ENCODE assay signal across 19 cellular contexts in the genomic region with DNA sequence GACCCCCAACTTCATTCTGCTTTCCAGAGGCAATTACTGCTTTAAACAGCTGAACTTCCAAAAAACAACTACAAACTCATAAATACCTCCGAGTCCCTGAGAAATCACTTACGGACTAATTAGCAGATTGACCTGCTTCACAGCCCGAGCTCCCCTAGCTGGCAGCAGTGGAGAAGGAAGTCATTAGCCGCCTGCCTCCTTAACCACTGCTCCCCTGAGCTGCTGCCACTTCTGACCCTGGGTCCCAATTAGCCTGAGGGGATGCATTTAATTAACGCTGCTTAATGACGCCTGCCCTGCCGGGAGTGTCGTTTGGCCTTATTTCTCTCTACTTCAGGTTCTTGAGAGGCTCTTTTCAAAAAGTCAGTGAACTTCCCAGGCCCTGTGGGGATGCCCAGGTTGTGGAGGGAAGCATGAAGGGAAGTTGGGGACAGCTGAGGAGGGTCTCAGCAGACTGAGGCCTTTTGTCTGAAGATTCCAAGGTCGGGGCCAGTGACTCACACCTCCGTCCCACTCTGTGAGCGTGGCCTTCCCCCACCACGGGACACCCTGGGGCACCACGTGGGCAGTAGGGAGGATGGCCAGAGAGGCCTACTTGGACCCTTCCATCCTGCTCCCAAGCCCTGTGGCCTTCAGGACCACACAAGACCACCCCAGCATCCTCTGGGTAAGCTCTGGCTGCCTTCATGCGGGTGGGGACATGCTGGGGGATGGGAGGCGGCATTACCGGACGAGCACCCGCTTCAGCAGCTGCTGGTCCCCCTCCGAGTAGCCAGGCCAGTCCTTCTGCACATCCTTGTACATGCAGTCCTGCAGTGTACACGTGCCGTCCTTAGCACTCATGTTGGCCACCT. TPM values are rescaled to one million over a fixed set of nuclear protein-coding genes. Genes with fewer than 3 reads are reported as not detected.
DNase-seq lines count a peak whose midpoint lies in the region; ATAC-seq and TF ChIP-seq lines count a peak whose summit lies in the region.
"Had no signal": no experiment of that assay in that cellular context is flagged by ENCODE, and none has a peak within 500 bp of the region (broad histone marks: within the 10 kb centered on the region; RNA-seq: fewer than 3 reads in every experiment).

No MANE protein-coding gene starts in this region.

- H3K27me3 Mint-ChIP-seq in activated naive CD4-positive, alpha-beta T cell treated with anti-CD3 and anti-CD28 coated beads, Interleukin-2, amount 50 U/mL, for 24 hours: no peaks in the 10 kb centered on the region
- no peaks in the 10 kb centered on the region for H3K27me3 Mint-ChIP-seq in WTC11 (ENCODE audit: low read depth)
- H3K27me3 Mint-ChIP-seq: activated naive CD8-positive, alpha-beta T cell treated with anti-CD3 and anti-CD28 coated beads for 36 hours had no signal

- peaks cover 2% of the 10 kb centered on the region for H3K36me3 Mint-ChIP-seq in activated naive CD4-positive, alpha-beta T cell treated with anti-CD3 and anti-CD28 coated beads, Interleukin-2, amount 50 U/mL, for 24 hours
- peaks cover 13% of the 10 kb centered on the region for H3K36me3 Mint-ChIP-seq in WTC11
- H3K36me3 Mint-ChIP-seq: activated naive CD8-positive, alpha-beta T cell treated with anti-CD3 and anti-CD28 coated beads for 36 hours had no signal

- H3K9me3 ChIP-seq in uterus: no peaks in the 10 kb centered on the region
- H3K9me3 ChIP-seq: BLaER1 treated with 17β-estradiol and CSF1 and Interleukin-3, amounts not matched to agents 10 nM and 100 nM; ovary had no signal

- no peaks in the 10 kb centered on the region for H3K4me1 Mint-ChIP-seq in activated naive CD4-positive, alpha-beta T cell treated with anti-CD3 and anti-CD28 coated beads, Interleukin-2, amount 50 U/mL, for 24 hours
- H3K4me1 Mint-ChIP-seq in WTC11: peaks cover under 1% of the 10 kb centered on the region; the same call in 1 of the 2 replicates

- CTCF ChIA-PET in WTC11 (lab: Charles Lee): interaction anchor here (0.6 to 1.1 kb wide), 3 partner anchors 12 to 458 kb away, joined by 3 to 4 read pairs (median 3); no protein-coding TSS in a partner anchor

- H3K9ac ChIP-seq in rectal smooth muscle tissue (ENCODE audit: low read length): no peak overlapping the region
- H3K9ac ChIP-seq: BLaER1 treated with 17β-estradiol and CSF1 and Interleukin-3, amounts not matched to agents 10 nM and 100 nM had no signal

- H3K27me3 ChIP-seq in dorsolateral prefrontal cortex (no peaks in the 10 kb centered on the region), rectal smooth muscle tissue (ENCODE audit: control insufficient read depth, insufficient read depth, low read length) (no peaks in the 10 kb centered on the region), uterus (no peaks in the 10 kb centered on the region)
- H3K27me3 ChIP-seq: BLaER1 treated with 17β-estradiol and CSF1 and Interleukin-3, amounts not matched to agents 10 nM and 100 nM; brain microvascular endothelial cell; ovary had no signal

- no peaks in the 10 kb centered on the region for H3K9me3 Mint-ChIP-seq in activated naive CD4-positive, alpha-beta T cell treated with anti-CD3 and anti-CD28 coated beads, Interleukin-2, amount 50 U/mL, for 24 hours
- H3K9me3 Mint-ChIP-seq in WTC11: no peaks in the 10 kb centered on the region
- H3K9me3 Mint-ChIP-seq: activated naive CD8-positive, alpha-beta T cell treated with anti-CD3 and anti-CD28 coated beads for 36 hours had no signal

- H3K4me3 ChIP-seq in dorsolateral prefrontal cortex (no peak overlapping the region), rectal smooth muscle tissue (ENCODE audit: low read length) (no peak overlapping the region), uterus (no peak overlapping the region)
- H3K4me3 ChIP-seq: BLaER1 treated with 17β-estradiol and CSF1 and Interleukin-3, amounts not matched to agents 10 nM and 100 nM; ovary had no signal

- H3K27ac ChIP-seq in dorsolateral prefrontal cortex (peak overlapping the region in 49 of 59 donors; percentile 0 to 83 (median 58)), rectal smooth muscle tissue (ENCODE audit: low read depth, low read length) (peak overlapping the region; percentile 74), uterus (peak overlapping the region; percentile 19 to 41)
- H3K27ac ChIP-seq: BLaER1 treated with 17β-estradiol and CSF1 and Interleukin-3, amounts not matched to agents 10 nM and 100 nM; brain microvascular endothelial cell had no signal

- TF ChIP-seq POLR2A in uterus (IDR thresholded peaks at IDR 0.05): no peak

- POLR2A ChIA-PET in WTC11 (lab: Charles Lee): interaction anchor here (0.6 kb wide), 1 partner anchor 231 kb away, joined by 4 read pairs; no protein-coding TSS in a partner anchor

- TF ChIP-seq CTCF in dorsolateral prefrontal cortex (IDR thresholded peaks at IDR 0.05 in 54 of 56, conservative IDR thresholded peaks at IDR 0.05 in 2 of 56; ENCODE audit: low read depth in 1 of 56, partially characterized antibody in 56 of 56) (no peak), uterus (IDR thresholded peaks at IDR 0.05) (no peak), WTC11 (IDR thresholded peaks at IDR 0.05) (no peak)

- H3K36me3 ChIP-seq in rectal smooth muscle tissue (ENCODE audit: control insufficient read depth, insufficient read depth, low read length) (peaks cover 9% of the 10 kb centered on the region), uterus (no peaks in the 10 kb centered on the region)
- H3K36me3 ChIP-seq: ovary had no signal

- peak overlapping the region; percentile 35 for H3K27ac Mint-ChIP-seq in activated naive CD4-positive, alpha-beta T cell treated with anti-CD3 and anti-CD28 coated beads, Interleukin-2, amount 50 U/mL, for 24 hours
- no peak overlapping the region for H3K27ac Mint-ChIP-seq in WTC11
- H3K27ac Mint-ChIP-seq: activated naive CD8-positive, alpha-beta T cell treated with anti-CD3 and anti-CD28 coated beads for 36 hours had no signal

- H3K4me1 ChIP-seq in rectal smooth muscle tissue (ENCODE audit: control insufficient read depth, insufficient read depth, low read length): peaks cover 26% of the 10 kb centered on the region
- peaks cover 10 to 20% of the 10 kb centered on the region in 2 donors for H3K4me1 ChIP-seq in uterus

- intact Hi-C loops in dorsolateral prefrontal cortex (cut with DNase I) (loop anchor here in 1 of 2 donors (10.0 kb wide), 1 partner anchor 107 kb away; no protein-coding TSS in a partner anchor), uterus (cut with DNase I; ENCODE audit: low total_unique reads) (loop anchor here (10.0 kb wide), 1 partner anchor 387 kb away; no protein-coding TSS in a partner anchor)

- no peak overlapping the region for H3K4me3 Mint-ChIP-seq in activated naive CD4-positive, alpha-beta T cell treated with anti-CD3 and anti-CD28 coated beads, Interleukin-2, amount 50 U/mL, for 24 hours
- no peak overlapping the region for H3K4me3 Mint-ChIP-seq in WTC11
- H3K4me3 Mint-ChIP-seq: activated naive CD8-positive, alpha-beta T cell treated with anti-CD3 and anti-CD28 coated beads for 36 hours had no signal

- no peak for DNase-seq in activated naive CD4-positive, alpha-beta T cell treated with Interleukin-2 at 50 U/mL for 16 hours
- no peak for DNase-seq in dorsolateral prefrontal cortex
- DNase-seq in uterus: no peak
- no peak for DNase-seq in WTC11 (ENCODE audit: low spot score)
- DNase-seq in Ammon's horn (ENCODE audit: low spot score): no peak
- DNase-seq: activated naive CD8-positive, alpha-beta T cell treated with anti-CD3 and anti-CD28 coated beads for 36 hours; brain microvascular endothelial cell; HCEC 1CT; islet precursor cell; Kasumi-1; NCI-H1092; NCI-H510A; stimulated activated CD4-positive, alpha-beta T cell treated with anti-CD3 and anti-CD28 coated beads, Interleukin-1b, Interleukin-23, amount 100 ng/mL, for 48 hours; stimulated activated naive CD8-positive, alpha-beta T cell treated with anti-CD3 and anti-CD28 coated beads, Interleukin-15, Interleukin-2, amounts not matched to agents 100 U/mL and 50 U/mL, for 24 hours had no signal

- no peak for ATAC-seq in WTC11
- ATAC-seq in GM21529 (IDR thresholded peaks at IDR 0.05; ENCODE audit: unreplicated experiment): no peak
- ATAC-seq: stimulated activated naive CD8-positive, alpha-beta T cell treated with anti-CD3 and anti-CD28 coated beads, Interleukin-15, Interleukin-2, amounts not matched to agents 100 U/mL and 50 U/mL, for 24 hours had no signal

TF ChIP-seq in WTC11, 78 proteins besides CTCF, POLR2A, EP300 and RAD21:
- TF ChIP-seq JAZF1 (CRISPR knock-in tag; IDR thresholded peaks at IDR 0.05): no peak
- TF ChIP-seq, protein P1, sequence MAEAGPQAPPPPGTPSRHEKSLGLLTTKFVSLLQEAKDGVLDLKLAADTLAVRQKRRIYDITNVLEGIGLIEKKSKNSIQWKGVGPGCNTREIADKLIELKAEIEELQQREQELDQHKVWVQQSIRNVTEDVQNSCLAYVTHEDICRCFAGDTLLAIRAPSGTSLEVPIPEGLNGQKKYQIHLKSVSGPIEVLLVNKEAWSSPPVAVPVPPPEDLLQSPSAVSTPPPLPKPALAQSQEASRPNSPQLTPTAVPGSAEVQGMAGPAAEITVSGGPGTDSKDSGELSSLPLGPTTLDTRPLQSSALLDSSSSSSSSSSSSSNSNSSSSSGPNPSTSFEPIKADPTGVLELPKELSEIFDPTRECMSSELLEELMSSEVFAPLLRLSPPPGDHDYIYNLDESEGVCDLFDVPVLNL (CRISPR knock-in tag; IDR thresholded peaks at IDR 0.05; ENCODE audit: borderline replicate concordance, low read depth): no peak
- TF ChIP-seq, protein P2, sequence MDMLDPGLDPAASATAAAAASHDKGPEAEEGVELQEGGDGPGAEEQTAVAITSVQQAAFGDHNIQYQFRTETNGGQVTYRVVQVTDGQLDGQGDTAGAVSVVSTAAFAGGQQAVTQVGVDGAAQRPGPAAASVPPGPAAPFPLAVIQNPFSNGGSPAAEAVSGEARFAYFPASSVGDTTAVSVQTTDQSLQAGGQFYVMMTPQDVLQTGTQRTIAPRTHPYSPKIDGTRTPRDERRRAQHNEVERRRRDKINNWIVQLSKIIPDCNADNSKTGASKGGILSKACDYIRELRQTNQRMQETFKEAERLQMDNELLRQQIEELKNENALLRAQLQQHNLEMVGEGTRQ (CRISPR knock-in tag; IDR thresholded peaks at IDR 0.05): no peak

RNA-seq across cellular contexts. Expression of a gene that starts 19.8 kb away (rescaled TPM):
- total RNA-seq in dorsolateral prefrontal cortex (100 to 1,000 TPM in 1 of 120 experiments, 10 to 100 TPM in 118, 1 to 10 TPM in 1; 7.4 to 118 (median 26.3) TPM), uterus (100 to 1,000 TPM in 2 of 4 donors, 10 to 100 TPM in 2; 56.8 to 152 (median 106) TPM), WTC11 (2021) (236 to 310 TPM (median 307 TPM) in 3 replicates)

RNA-seq across cellular contexts. Expression of a gene that starts 38.5 kb away (rescaled TPM):
- total RNA-seq in dorsolateral prefrontal cortex (100 to 1,000 TPM in 39 of 120 experiments, 10 to 100 TPM in 81; 42.5 to 168 (median 93.8) TPM), uterus (100 to 1,000 TPM in 1 of 4 donors, 10 to 100 TPM in 3; 23.6 to 105 (median 54.8) TPM), WTC11 (2021) (44.5 to 51.2 TPM (median 47.4 TPM) in 3 replicates)
